19 cellular contexts compared by ENCODE assay signal in genomic region chr5:103389362-103389761, GRCh38.
DNase-seq lines count a peak whose midpoint lies in the region; TF ChIP-seq lines count a peak whose summit lies in the region.
"Had no signal": no experiment of that assay in that cellular context is flagged by ENCODE, and none has a peak within 500 bp of the region (broad histone marks: within the 10 kb centered on the region; RNA-seq: fewer than 3 reads in every experiment).

No MANE protein-coding gene starts in this region.

- intact Hi-C loops in dorsolateral prefrontal cortex (cut with DNase I): loop anchor here in 1 of 2 donors (10.0 kb wide), 1 partner anchor 85 kb away; no protein-coding TSS in a partner anchor

- DNase-seq in dorsolateral prefrontal cortex (no peak), neural crest cell (ENCODE audit: low read depth, low spot score) (peak; percentile 21), retina (peak; percentile 51), kidney tubule cell (ENCODE audit: low spot score) (no peak), cerebellum (ENCODE audit: low spot score) (no peak)
- no peak for DNase-seq in activated CD4-positive, alpha-beta T cell treated with anti-CD3 and anti-CD28 coated beads, Interleukin-2, amount 50 U/mL, for 1 hour
- DNase-seq: GDM1, HFFc6, Kasumi-1, NCI-H146, NCI-H2029, NCI-H2171, NCI-H526, Peyer's patch, SJCRH30 had no signal

- peak overlapping the region; percentile 83 for H3K4me3 Mint-ChIP-seq in neural crest cell
- H3K4me3 Mint-ChIP-seq: B cell, CD14-positive monocyte, HFFc6 had no signal

- H3K36me3 ChIP-seq in HUES48 (ENCODE audit: control insufficient read depth, insufficient read depth, low read length): no peaks in the 10 kb centered on the region
- H3K36me3 ChIP-seq: Peyer's patch, SJCRH30 had no signal

- H3K4me1 Mint-ChIP-seq in neural crest cell: peaks cover 57% of the 10 kb centered on the region
- H3K4me1 Mint-ChIP-seq: B cell had no signal

- no peaks in the 10 kb centered on the region for H3K9me3 ChIP-seq in HUES48 (ENCODE audit: control insufficient read depth, insufficient read depth, low read length)
- H3K9me3 ChIP-seq: A549, Peyer's patch had no signal

- peaks cover 35% of the 10 kb centered on the region for H3K4me1 ChIP-seq in HUES48 (ENCODE audit: control insufficient read depth, insufficient read depth, low read length)
- H3K4me1 ChIP-seq: A549, Peyer's patch had no signal

- H3K9me3 Mint-ChIP-seq in neural crest cell: peaks cover 6% of the 10 kb centered on the region

- no peak overlapping the region for H3K4me3 ChIP-seq in HUES48 (ENCODE audit: low read depth, low read length)
- no peak overlapping the region for H3K4me3 ChIP-seq in dorsolateral prefrontal cortex
- H3K4me3 ChIP-seq: A549, Peyer's patch, SJCRH30 had no signal

- H3K27ac ChIP-seq in HUES48 (ENCODE audit: low read depth, low read length) (peak overlapping the region; percentile 38), dorsolateral prefrontal cortex (peak overlapping the region in 37 of 59 donors; percentile 0 to 81 (median 64))
- H3K27ac ChIP-seq: A549, Peyer's patch, SJCRH30 had no signal

- no peaks in the 10 kb centered on the region for H3K27me3 Mint-ChIP-seq in neural crest cell (ENCODE audit: low read depth)

- H3K27ac Mint-ChIP-seq in neural crest cell (ENCODE audit: unreplicated experiment): peak overlapping the region; percentile 97
- H3K27ac Mint-ChIP-seq: B cell, CD14-positive monocyte, HFFc6 had no signal

- H3K9ac ChIP-seq in HUES48 (ENCODE audit: low read depth, low read length): no peak overlapping the region

- H3K36me3 Mint-ChIP-seq in neural crest cell (ENCODE audit: low read depth): peaks cover 8% of the 10 kb centered on the region
- H3K36me3 Mint-ChIP-seq: CD14-positive monocyte had no signal

- H3K27me3 ChIP-seq in HUES48 (ENCODE audit: control insufficient read depth, insufficient read depth, low read length): no peaks in the 10 kb centered on the region
- H3K27me3 ChIP-seq in dorsolateral prefrontal cortex: no peaks in the 10 kb centered on the region
- H3K27me3 ChIP-seq: Peyer's patch, SJCRH30 had no signal

- no peak for TF ChIP-seq CTCF in dorsolateral prefrontal cortex (IDR thresholded peaks at IDR 0.05 in 54 of 56, conservative IDR thresholded peaks at IDR 0.05 in 2 of 56; ENCODE audit: low read depth in 1 of 56, partially characterized antibody in 56 of 56)
- no peak for TF ChIP-seq CTCF in neural crest cell (conservative IDR thresholded peaks at IDR 0.05)

Comparison
In these comparisons a context has a peak if more than half of its experiments do, and no peak if none do; other contexts are left out.
1. DNase-seq: peak in neural crest cell (single experiment) and retina (single experiment); none in dorsolateral prefrontal cortex (0 of 10), kidney tubule cell (single experiment), activated CD4-positive, alpha-beta T cell treated with anti-CD3 and anti-CD28 coated beads, Interleukin-2, amount 50 U/mL, for 1 hour (single experiment) and cerebellum (single experiment).